In genomic region chr22:24191381-24191841, GRCh38 we compare ENCODE assay signal across 20 cellular contexts. TPM values are rescaled to one million over a fixed set of nuclear protein-coding genes. Genes with fewer than 3 reads are reported as not detected.
DNase-seq lines count a peak whose midpoint lies in the region; ATAC-seq and TF ChIP-seq lines count a peak whose summit lies in the region.
"Had no signal": no experiment of that assay in that cellular context is flagged by ENCODE, and none has a peak within 500 bp of the region (broad histone marks: within the 10 kb centered on the region; RNA-seq: fewer than 3 reads in every experiment).

No MANE protein-coding gene starts in this region.

- no peak overlapping the region for H3K23ac ChIP-seq in trophoblast cell (ENCODE audit: low read length)

- H3K9ac ChIP-seq in trophoblast cell (ENCODE audit: low read length): no peak overlapping the region

- H4K8ac ChIP-seq in trophoblast cell (ENCODE audit: low read depth, low read length): peak overlapping the region; percentile 20

- peaks cover 1% of the 10 kb centered on the region for H3K9me3 ChIP-seq in trophoblast cell (ENCODE audit: insufficient read depth, low read depth, low read length)
- H3K9me3 ChIP-seq: esophagus muscularis mucosa, left ventricle myocardium inferior, uterus had no signal

- no peak overlapping the region for H3K4me3 ChIP-seq in choroid plexus epithelial cell (ENCODE audit: low read depth, low read length)
- H3K4me3 ChIP-seq in trophoblast cell (ENCODE audit: low read depth, low read length): no peak overlapping the region
- H3K4me3 ChIP-seq: cardiac muscle cell, esophagus muscularis mucosa, left ventricle myocardium inferior, uterus had no signal

- H2BK120ac ChIP-seq in trophoblast cell (ENCODE audit: insufficient read depth, low read length, poor library complexity): peak overlapping the region; percentile 79

- ATAC-seq in esophagus mucosa (no peak), HG03025 (IDR thresholded peaks at IDR 0.05; ENCODE audit: low FRiP score, unreplicated experiment) (no peak)
- ATAC-seq: activated CD8-positive, alpha-beta T cell treated with anti-CD3 and anti-CD28 coated beads for 36 hours; right cardiac atrium had no signal

- H3K27me3 Mint-ChIP-seq in HFFc6 (ENCODE audit: insufficient read depth): peaks cover 4% of the 10 kb centered on the region
- H3K27me3 Mint-ChIP-seq: activated CD8-positive, alpha-beta T cell treated with anti-CD3 and anti-CD28 coated beads for 36 hours; stimulated activated naive CD8-positive, alpha-beta T cell treated with anti-CD3 and anti-CD28 coated beads, Interleukin-15, Interleukin-2, amounts not matched to agents 100 ng/mL and 50 ng/mL, for 24 hours had no signal

- H3K14ac ChIP-seq in trophoblast cell (ENCODE audit: low read length): peak overlapping the region; percentile 64

- H3K36me3 ChIP-seq in trophoblast cell (ENCODE audit: control insufficient read depth in 1 of 2, insufficient read depth in 2 of 2, low read length in 2 of 2): peaks cover 2 to 6% of the 10 kb centered on the region in 2 experiments
- H3K36me3 ChIP-seq: cardiac muscle cell, left ventricle myocardium inferior, uterus had no signal

- peaks cover 6% of the 10 kb centered on the region for H3K4me1 Mint-ChIP-seq in HFFc6 (ENCODE audit: low read depth)

- TF ChIP-seq CTCF in HFFc6 (IDR thresholded peaks at IDR 0.05): peak; percentile 23; the same call in 1 of the 2 replicates
- TF ChIP-seq CTCF in choroid plexus epithelial cell (conservative IDR thresholded peaks at IDR 0.05; ENCODE audit: low read depth, low read length): peak; percentile 11

- no CpG with 5 or more reads among the region's 12 CpGs for WGBS in trophoblast cell (ENCODE audit: extremely low coverage, insufficient coverage, insufficient read length)

- peak overlapping the region; percentile 6 for H2BK5ac ChIP-seq in trophoblast cell (ENCODE audit: low read depth, low read length, poor library complexity)

- peak overlapping the region; percentile 93 for H2BK12ac ChIP-seq in trophoblast cell (ENCODE audit: low read length)

- H3K27ac Mint-ChIP-seq in HFFc6: no peak overlapping the region
- H3K27ac Mint-ChIP-seq: activated CD8-positive, alpha-beta T cell treated with anti-CD3 and anti-CD28 coated beads for 36 hours; stimulated activated naive CD8-positive, alpha-beta T cell treated with anti-CD3 and anti-CD28 coated beads, Interleukin-15, Interleukin-2, amounts not matched to agents 100 ng/mL and 50 ng/mL, for 24 hours had no signal

- H3K27ac ChIP-seq in trophoblast cell (ENCODE audit: low read depth, low read length): no peak overlapping the region
- H3K27ac ChIP-seq: cardiac muscle cell, esophagus muscularis mucosa, left ventricle myocardium inferior, uterus had no signal

- peak overlapping the region; percentile 93 for H4K91ac ChIP-seq in trophoblast cell (ENCODE audit: low read depth, low read length)

- no peak overlapping the region for H4K12ac ChIP-seq in trophoblast cell (ENCODE audit: low read depth, low read length)

- H3K4ac ChIP-seq in trophoblast cell (ENCODE audit: low read depth, low read length): peak overlapping the region; percentile 3

- H3K4me3 Mint-ChIP-seq in HFFc6: no peak overlapping the region
- H3K4me3 Mint-ChIP-seq: activated CD8-positive, alpha-beta T cell treated with anti-CD3 and anti-CD28 coated beads for 36 hours; stimulated activated naive CD8-positive, alpha-beta T cell treated with anti-CD3 and anti-CD28 coated beads, Interleukin-15, Interleukin-2, amounts not matched to agents 100 ng/mL and 50 ng/mL, for 24 hours had no signal

- H2AFZ ChIP-seq in trophoblast cell (ENCODE audit: insufficient read depth, low read length, poor library complexity): no peak overlapping the region

- H3K4me2 ChIP-seq in trophoblast cell (ENCODE audit: low read length): no peak overlapping the region

- peak overlapping the region; percentile 98 for H2AK5ac ChIP-seq in trophoblast cell (ENCODE audit: low read length)

- no peaks in the 10 kb centered on the region for H3K36me3 Mint-ChIP-seq in HFFc6 (ENCODE audit: low read depth)

- H3K18ac ChIP-seq in trophoblast cell (ENCODE audit: low read length): peak overlapping the region; percentile 62

- peaks cover 2% of the 10 kb centered on the region for H3K79me2 ChIP-seq in trophoblast cell (ENCODE audit: control insufficient read depth, insufficient read depth, low read length, poor library complexity)

- peaks cover 26% of the 10 kb centered on the region for H3K79me1 ChIP-seq in trophoblast cell (ENCODE audit: low read length)

- H3K4me1 ChIP-seq in trophoblast cell (ENCODE audit: control insufficient read depth in 1 of 2, insufficient read depth in 2 of 2, low read length in 2 of 2): peaks cover 18 to 20% of the 10 kb centered on the region in 2 experiments

- DNase-seq in D341Med (ENCODE audit: low spot score): peak; percentile 40
- no peak for DNase-seq in HFFc6
- DNase-seq in choroid plexus epithelial cell (ENCODE audit: low read depth): no peak
- DNase-seq in trophoblast cell: no peak
- DNase-seq in anterior cingulate cortex (lab: John Stamatoyannopoulos, UW): no peak
- DNase-seq in activated T-cell treated with anti-CD3 and anti-CD28 coated beads, Interleukin-2, amount 50 U/mL, for 48 hours: no peak
- DNase-seq: activated CD8-positive, alpha-beta T cell treated with anti-CD3 and anti-CD28 coated beads for 36 hours; NCI-H1694; NCI-H345; NK-92 treated with Interleukin-12 subunit alpha and Interleukin-12 subunit beta, amount 100 ng/mL, for 24 hours; SW 1271 had no signal

- no peaks in the 10 kb centered on the region for H3K27me3 ChIP-seq in trophoblast cell (ENCODE audit: insufficient read depth, low read length)
- H3K27me3 ChIP-seq: cardiac muscle cell, esophagus muscularis mucosa, uterus had no signal

- H3K9me3 Mint-ChIP-seq in HFFc6: no peaks in the 10 kb centered on the region
- H3K9me3 Mint-ChIP-seq: activated CD8-positive, alpha-beta T cell treated with anti-CD3 and anti-CD28 coated beads for 36 hours; stimulated activated naive CD8-positive, alpha-beta T cell treated with anti-CD3 and anti-CD28 coated beads, Interleukin-15, Interleukin-2, amounts not matched to agents 100 ng/mL and 50 ng/mL, for 24 hours had no signal

RNA-seq across cellular contexts. Expression of gene SUSD2, which starts 10.1 kb away (rescaled TPM):
- total RNA-seq in HFFc6 (2021; fragmentation: NEBNext Ultra II Directional; extraction: Animal tissue kit (Norgen Biotek cat#: 25700)): under 1 TPM; 0.11 to 0.24 (median 0.19) TPM
- 36.0 and 40.8 TPM in 2 replicates for polyA plus RNA-seq in trophoblast cell (2013)
- total RNA-seq in esophagus mucosa: 1.4 TPM

RNA-seq across cellular contexts. Expression of gene GGT5, which starts 53.5 kb away (rescaled TPM):
- under 1 TPM; 0.17 to 0.61 (median 0.27) TPM for total RNA-seq in HFFc6 (2021; fragmentation: NEBNext Ultra II Directional; extraction: Animal tissue kit (Norgen Biotek cat#: 25700))
- polyA plus RNA-seq in trophoblast cell (2013): 8.2 and 9.1 TPM in 2 replicates
- total RNA-seq in esophagus mucosa: 5.0 TPM
- total RNA-seq: activated CD8-positive, alpha-beta T cell treated with anti-CD3 and anti-CD28 coated beads for 36 hours; M059J had no signal
